ENCODE assay signal across 28 cellular contexts in genomic region chr2:54271236-54271635, GRCh38. TPM values are rescaled to one million over a fixed set of nuclear protein-coding genes. Genes with fewer than 3 reads are reported as not detected.
"Had no signal": no experiment of that assay in that cellular context is flagged by ENCODE, and none has a peak within 500 bp of the region (broad histone marks: within the 10 kb centered on the region; RNA-seq: fewer than 3 reads in every experiment).

No MANE protein-coding gene starts in this region.

- H3K27me3 ChIP-seq: foreskin keratinocyte, suprapubic skin, upper lobe of left lung had no signal

- H3K4me3 ChIP-seq: left ventricle myocardium inferior, suprapubic skin, upper lobe of left lung had no signal

- H3K9me3 Mint-ChIP-seq: activated CD4-positive, alpha-beta memory T cell treated with anti-CD3 and anti-CD28 coated beads for 36 hours; activated naive CD4-positive, alpha-beta T cell treated with anti-CD3 and anti-CD28 coated beads for 36 hours; activated naive CD8-positive, alpha-beta T cell treated with anti-CD3 and anti-CD28 coated beads, Interleukin-2, amount 50 U/mL, for 24 hours; activated T-helper 2 cell treated with anti-CD3 and anti-CD28 coated beads, Interferon-gamma antibody, Interleukin-2, Interleukin-4, amounts not matched to agents 10 μg/mL and 5 μg/mL and 100 μg/mL, durations not matched to agents 14 hours and 24 hours and 36 hours; dendritic cell treated with granulocyte-macrophage colony-stimulating factor and Interleukin-4, amounts not matched to agents 40 ng/mL and 50 ng/mL, for 4 days; effector memory CD8-positive, alpha-beta T cell; natural killer cell treated with Interleukin-12 subunit alpha and Interleukin-12 subunit beta and Interleukin-15 and Interleukin-18, amount 100 ng/mL, for 72 hours had no signal

- H3K36me3 ChIP-seq: suprapubic skin, upper lobe of left lung had no signal

- H3K4me3 Mint-ChIP-seq: activated CD4-positive, alpha-beta memory T cell treated with anti-CD3 and anti-CD28 coated beads for 36 hours; activated CD4-positive, alpha-beta T cell treated with anti-CD3 and anti-CD28 coated beads for 36 hours; activated CD8-positive, alpha-beta memory T cell treated with anti-CD3 and anti-CD28 coated beads, Interleukin-2, amount 10 ng/mL, durations not matched to agents 7 days and 5 days; activated naive CD4-positive, alpha-beta T cell treated with anti-CD3 and anti-CD28 coated beads for 36 hours; activated naive CD8-positive, alpha-beta T cell treated with anti-CD3 and anti-CD28 coated beads, Interleukin-2, amount 50 U/mL, for 24 hours; dendritic cell treated with granulocyte-macrophage colony-stimulating factor and Interleukin-4, amounts not matched to agents 40 ng/mL and 50 ng/mL, for 4 days; effector memory CD8-positive, alpha-beta T cell; natural killer cell treated with Interleukin-12 subunit alpha and Interleukin-12 subunit beta and Interleukin-15 and Interleukin-18, amount 100 ng/mL, for 72 hours had no signal

- H3K9me3 ChIP-seq: left ventricle myocardium inferior, suprapubic skin, upper lobe of left lung had no signal

- H3K27me3 Mint-ChIP-seq: activated CD4-positive, alpha-beta memory T cell treated with anti-CD3 and anti-CD28 coated beads for 36 hours; activated CD4-positive, alpha-beta T cell treated with anti-CD3 and anti-CD28 coated beads for 36 hours; activated CD8-positive, alpha-beta memory T cell treated with anti-CD3 and anti-CD28 coated beads, Interleukin-2, amount 10 ng/mL, durations not matched to agents 7 days and 5 days; activated naive CD8-positive, alpha-beta T cell treated with anti-CD3 and anti-CD28 coated beads, Interleukin-2, amount 50 U/mL, for 24 hours; dendritic cell treated with granulocyte-macrophage colony-stimulating factor and Interleukin-4, amounts not matched to agents 40 ng/mL and 50 ng/mL, for 4 days; effector memory CD8-positive, alpha-beta T cell; natural killer cell treated with Interleukin-12 subunit alpha and Interleukin-12 subunit beta and Interleukin-15 and Interleukin-18, amount 100 ng/mL, for 72 hours had no signal

- H3K36me3 Mint-ChIP-seq: natural killer cell treated with Interleukin-12 subunit alpha and Interleukin-12 subunit beta and Interleukin-15 and Interleukin-18, amount 100 ng/mL, for 72 hours had no signal

- H3K4me1 Mint-ChIP-seq: activated CD8-positive, alpha-beta memory T cell treated with anti-CD3 and anti-CD28 coated beads, Interleukin-2, amount 10 ng/mL, durations not matched to agents 7 days and 5 days had no signal

- H3K27ac ChIP-seq: foreskin keratinocyte, left ventricle myocardium inferior, suprapubic skin, upper lobe of left lung, VCaP had no signal

- H3K27ac Mint-ChIP-seq: activated CD4-positive, alpha-beta memory T cell treated with anti-CD3 and anti-CD28 coated beads for 36 hours; activated CD4-positive, alpha-beta T cell treated with anti-CD3 and anti-CD28 coated beads for 36 hours; activated CD8-positive, alpha-beta memory T cell treated with anti-CD3 and anti-CD28 coated beads, Interleukin-2, amount 10 ng/mL, durations not matched to agents 7 days and 5 days; activated naive CD4-positive, alpha-beta T cell treated with anti-CD3 and anti-CD28 coated beads for 36 hours; activated naive CD8-positive, alpha-beta T cell treated with anti-CD3 and anti-CD28 coated beads, Interleukin-2, amount 50 U/mL, for 24 hours; activated T-helper 2 cell treated with anti-CD3 and anti-CD28 coated beads, Interferon-gamma antibody, Interleukin-2, Interleukin-4, amounts not matched to agents 10 μg/mL and 5 μg/mL and 100 μg/mL, durations not matched to agents 14 hours and 24 hours and 36 hours; dendritic cell treated with granulocyte-macrophage colony-stimulating factor and Interleukin-4, amounts not matched to agents 40 ng/mL and 50 ng/mL, for 4 days; effector memory CD8-positive, alpha-beta T cell; natural killer cell treated with Interleukin-12 subunit alpha and Interleukin-12 subunit beta and Interleukin-15 and Interleukin-18, amount 100 ng/mL, for 72 hours had no signal

- H3K4me1 ChIP-seq: foreskin keratinocyte, suprapubic skin had no signal

- ATAC-seq: activated CD4-positive, alpha-beta T cell treated with anti-CD3 and anti-CD28 coated beads for 36 hours; activated CD8-positive, alpha-beta memory T cell treated with anti-CD3 and anti-CD28 coated beads, Interleukin-2, amount 10 ng/mL, durations not matched to agents 7 days and 5 days; activated naive CD8-positive, alpha-beta T cell treated with anti-CD3 and anti-CD28 coated beads, Interleukin-2, amount 50 U/mL, for 24 hours; effector memory CD8-positive, alpha-beta T cell; foreskin keratinocyte; natural killer cell treated with Interleukin-12 subunit alpha and Interleukin-12 subunit beta and Interleukin-15 and Interleukin-18, amount 100 ng/mL, for 72 hours; stimulated activated naive CD8-positive, alpha-beta T cell treated with anti-CD3 and anti-CD28 coated beads, Interleukin-15, Interleukin-2, amounts not matched to agents 100 U/mL and 50 U/mL, for 24 hours had no signal

- DNase-seq: activated CD4-positive, alpha-beta memory T cell treated with anti-CD3 and anti-CD28 coated beads for 36 hours; activated CD4-positive, alpha-beta T cell treated with anti-CD3 and anti-CD28 coated beads for 36 hours; activated CD8-positive, alpha-beta memory T cell treated with anti-CD3 and anti-CD28 coated beads, Interleukin-2, amount 10 ng/mL, durations not matched to agents 7 days and 5 days; activated naive CD4-positive, alpha-beta T cell treated with anti-CD3 and anti-CD28 coated beads for 36 hours; activated naive CD8-positive, alpha-beta T cell treated with anti-CD3 and anti-CD28 coated beads, Interleukin-2, amount 50 U/mL, for 24 hours; activated T-cell treated with anti-CD3 and anti-CD28 coated beads, Interleukin-2, amount 50 U/mL, for 1 hour; effector memory CD8-positive, alpha-beta T cell; foreskin keratinocyte; glutamatergic neuron; hypothalamus; left ventricle myocardium inferior; mesenchymal stem cell; nucleus accumbens; posterior cingulate gyrus; stimulated activated CD4-positive, alpha-beta T cell treated with anti-CD3 and anti-CD28 coated beads, Interleukin-15, amount 100 ng/mL, for 24 hours; stimulated activated CD4-positive, alpha-beta T cell treated with anti-CD3 and anti-CD28 coated beads, Interleukin-4, amount 100 ng/mL, for 1 hour; stimulated activated naive CD8-positive, alpha-beta T cell treated with anti-CD3 and anti-CD28 coated beads, Interleukin-15, Interleukin-2, amounts not matched to agents 100 U/mL and 50 U/mL, for 24 hours; upper lobe of left lung had no signal

RNA-seq across cellular contexts. Expression of gene TSPYL6, which starts 15.2 kb away (rescaled TPM):
- total RNA-seq: activated CD4-positive, alpha-beta memory T cell treated with anti-CD3 and anti-CD28 coated beads for 36 hours; activated CD4-positive, alpha-beta T cell treated with anti-CD3 and anti-CD28 coated beads for 36 hours; activated CD8-positive, alpha-beta memory T cell treated with anti-CD3 and anti-CD28 coated beads, Interleukin-2, amount 10 ng/mL, durations not matched to agents 7 days and 5 days; activated naive CD4-positive, alpha-beta T cell treated with anti-CD3 and anti-CD28 coated beads for 36 hours; activated T-helper 2 cell treated with anti-CD3 and anti-CD28 coated beads, Interferon-gamma antibody, Interleukin-2, Interleukin-4, amounts not matched to agents 10 μg/mL and 5 μg/mL and 100 μg/mL, durations not matched to agents 14 hours and 24 hours and 36 hours; astrocyte; bronchial epithelial cell; foreskin keratinocyte; kidney epithelial cell; mucosa of gallbladder; natural killer cell treated with Interleukin-12 subunit alpha and Interleukin-12 subunit beta and Interleukin-15 and Interleukin-18, amount 100 ng/mL, for 72 hours; skeletal muscle tissue; suprapubic skin had no signal
- polyA plus RNA-seq: foreskin keratinocyte had no signal
